Comparison of ENCODE assay signal across 1 cellular context in the genomic region with DNA sequence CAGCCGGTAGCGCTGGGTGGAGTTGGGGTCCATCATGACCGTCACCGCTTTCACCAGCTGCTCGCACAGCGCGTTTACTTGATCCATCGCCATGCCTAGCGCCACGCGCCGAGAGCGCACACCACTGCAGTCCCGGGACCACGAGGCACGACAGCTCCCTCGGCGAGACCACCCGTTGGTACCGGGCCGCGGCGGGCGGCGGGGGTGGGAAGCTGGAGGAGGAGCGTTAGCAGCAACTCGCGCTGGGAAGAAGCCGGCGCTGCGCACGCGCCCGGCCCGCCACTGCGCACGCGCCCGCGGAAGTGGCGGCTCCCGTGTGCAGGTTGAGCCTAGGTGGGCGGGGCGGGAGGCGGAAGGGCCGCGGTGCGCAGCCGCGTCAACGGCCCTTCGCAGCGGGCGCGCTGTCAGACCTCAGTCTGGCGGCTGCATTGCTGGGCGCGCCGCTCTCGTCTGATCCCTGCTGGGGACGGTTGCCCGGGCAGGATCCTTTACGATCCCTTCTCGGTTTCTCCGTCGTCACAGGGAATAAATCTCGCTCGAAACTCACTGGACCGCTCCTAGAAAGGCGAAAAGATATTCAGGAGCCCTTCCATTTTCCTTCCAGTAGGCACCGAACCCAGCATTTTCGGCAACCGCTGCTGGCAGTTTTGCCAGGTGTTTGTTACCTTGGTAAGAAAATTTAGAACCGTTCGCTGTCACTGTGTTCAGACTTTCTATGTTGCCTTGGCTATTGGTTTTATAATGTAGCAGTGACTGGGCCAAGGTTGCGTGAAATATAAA.
A peak's percentile ranks its signal among the peaks of the same experiment; 100 is the strongest.
TF ChIP-seq lines count a peak whose summit lies in the region.

Gene POLH (plus strand): TSS at position 414 of the 780 bp plus-strand sequence. CDS start 6,135 bp downstream, outside the sequence.
Gene XPO5 (minus strand): TSS at position 267 of the 780 bp plus-strand sequence. CDS start 174 bp downstream, at position 93.

TF ChIP-seq in K562, 482 proteins besides CTCF, POLR2A, EP300 and RAD21 (continued from another document and continues in another):
- TF ChIP-seq MITF (IDR thresholded peaks at IDR 0.05): peak; percentile 14; the same call in 1 of the 2 replicates
- no peak for TF ChIP-seq PTBP1 (IDR thresholded peaks at IDR 0.05; ENCODE audit: low read depth, low read length)
- TF ChIP-seq, protein P1, sequence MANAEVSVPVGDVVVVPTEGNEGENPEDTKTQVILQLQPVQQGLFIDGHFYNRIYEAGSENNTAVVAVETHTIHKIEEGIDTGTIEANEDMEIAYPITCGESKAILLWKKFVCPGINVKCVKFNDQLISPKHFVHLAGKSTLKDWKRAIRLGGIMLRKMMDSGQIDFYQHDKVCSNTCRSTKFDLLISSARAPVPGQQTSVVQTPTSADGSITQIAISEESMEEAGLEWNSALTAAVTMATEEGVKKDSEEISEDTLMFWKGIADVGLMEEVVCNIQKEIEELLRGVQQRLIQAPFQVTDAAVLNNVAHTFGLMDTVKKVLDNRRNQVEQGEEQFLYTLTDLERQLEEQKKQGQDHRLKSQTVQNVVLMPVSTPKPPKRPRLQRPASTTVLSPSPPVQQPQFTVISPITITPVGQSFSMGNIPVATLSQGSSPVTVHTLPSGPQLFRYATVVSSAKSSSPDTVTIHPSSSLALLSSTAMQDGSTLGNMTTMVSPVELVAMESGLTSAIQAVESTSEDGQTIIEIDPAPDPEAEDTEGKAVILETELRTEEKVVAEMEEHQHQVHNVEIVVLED (CRISPR knock-in tag; IDR thresholded peaks at IDR 0.05): peak; percentile 73
- TF ChIP-seq, protein P2, sequence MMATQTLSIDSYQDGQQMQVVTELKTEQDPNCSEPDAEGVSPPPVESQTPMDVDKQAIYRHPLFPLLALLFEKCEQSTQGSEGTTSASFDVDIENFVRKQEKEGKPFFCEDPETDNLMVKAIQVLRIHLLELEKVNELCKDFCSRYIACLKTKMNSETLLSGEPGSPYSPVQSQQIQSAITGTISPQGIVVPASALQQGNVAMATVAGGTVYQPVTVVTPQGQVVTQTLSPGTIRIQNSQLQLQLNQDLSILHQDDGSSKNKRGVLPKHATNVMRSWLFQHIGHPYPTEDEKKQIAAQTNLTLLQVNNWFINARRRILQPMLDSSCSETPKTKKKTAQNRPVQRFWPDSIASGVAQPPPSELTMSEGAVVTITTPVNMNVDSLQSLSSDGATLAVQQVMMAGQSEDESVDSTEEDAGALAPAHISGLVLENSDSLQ (IDR thresholded peaks at IDR 0.05): peak; percentile 64
- TF ChIP-seq ZKSCAN8 (CRISPR knock-in tag; IDR thresholded peaks at IDR 0.05): no peak
- no peak for TF ChIP-seq ZNF134 (CRISPR knock-in tag; conservative IDR thresholded peaks at IDR 0.05)
- 0 out of 2 replicates have a peak, but pooled peaks have one; percentile 21 for TF ChIP-seq ZBTB5 (IDR thresholded peaks at IDR 0.05)
- peak; percentile 50; the same call in 1 of the 2 replicates for TF ChIP-seq ZNF445 (CRISPR knock-in tag; IDR thresholded peaks at IDR 0.05; ENCODE audit: low read depth)
- peak; percentile 85 for TF ChIP-seq TAF7 (tag; IDR thresholded peaks at IDR 0.05)
- TF ChIP-seq, protein P3, sequence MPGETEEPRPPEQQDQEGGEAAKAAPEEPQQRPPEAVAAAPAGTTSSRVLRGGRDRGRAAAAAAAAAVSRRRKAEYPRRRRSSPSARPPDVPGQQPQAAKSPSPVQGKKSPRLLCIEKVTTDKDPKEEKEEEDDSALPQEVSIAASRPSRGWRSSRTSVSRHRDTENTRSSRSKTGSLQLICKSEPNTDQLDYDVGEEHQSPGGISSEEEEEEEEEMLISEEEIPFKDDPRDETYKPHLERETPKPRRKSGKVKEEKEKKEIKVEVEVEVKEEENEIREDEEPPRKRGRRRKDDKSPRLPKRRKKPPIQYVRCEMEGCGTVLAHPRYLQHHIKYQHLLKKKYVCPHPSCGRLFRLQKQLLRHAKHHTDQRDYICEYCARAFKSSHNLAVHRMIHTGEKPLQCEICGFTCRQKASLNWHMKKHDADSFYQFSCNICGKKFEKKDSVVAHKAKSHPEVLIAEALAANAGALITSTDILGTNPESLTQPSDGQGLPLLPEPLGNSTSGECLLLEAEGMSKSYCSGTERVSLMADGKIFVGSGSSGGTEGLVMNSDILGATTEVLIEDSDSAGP (CRISPR knock-in tag; IDR thresholded peaks at IDR 0.05): 0 out of 2 replicates have a peak, but pooled peaks have one; percentile 8
- TF ChIP-seq TOE1 (IDR thresholded peaks at IDR 0.05; ENCODE audit: borderline replicate concordance): no peak
- peak; percentile 90; the same call in 1 of the 2 replicates for TF ChIP-seq TOE1 (CRISPR knock-in tag; IDR thresholded peaks at IDR 0.05; ENCODE audit: borderline replicate concordance, low read depth)
- TF ChIP-seq ZBTB40 (IDR thresholded peaks at IDR 0.05): 0 out of 2 replicates have a peak, but pooled peaks have one; percentile 20
- no peak for TF ChIP-seq ZBTB40 (CRISPR knock-in tag; IDR thresholded peaks at IDR 0.05)
- peak; percentile 46; the same call in 1 of the 2 replicates for TF ChIP-seq LCOR (CRISPR knock-in tag; IDR thresholded peaks at IDR 0.05)
- TF ChIP-seq RCOR1 (IDR thresholded peaks at IDR 0.05; ENCODE audit: borderline replicate concordance in 1 of 2, low read depth in 2 of 2, low read length in 2 of 2): peak in 1 of 2 experiments; percentile 67; a peak in 1 of 4 replicates
- TF ChIP-seq TEAD1 (CRISPR knock-in tag; IDR thresholded peaks at IDR 0.05): peak in 1 of 2 experiments; percentile 90; a peak in 1 of 4 replicates
- TF ChIP-seq, protein P4, sequence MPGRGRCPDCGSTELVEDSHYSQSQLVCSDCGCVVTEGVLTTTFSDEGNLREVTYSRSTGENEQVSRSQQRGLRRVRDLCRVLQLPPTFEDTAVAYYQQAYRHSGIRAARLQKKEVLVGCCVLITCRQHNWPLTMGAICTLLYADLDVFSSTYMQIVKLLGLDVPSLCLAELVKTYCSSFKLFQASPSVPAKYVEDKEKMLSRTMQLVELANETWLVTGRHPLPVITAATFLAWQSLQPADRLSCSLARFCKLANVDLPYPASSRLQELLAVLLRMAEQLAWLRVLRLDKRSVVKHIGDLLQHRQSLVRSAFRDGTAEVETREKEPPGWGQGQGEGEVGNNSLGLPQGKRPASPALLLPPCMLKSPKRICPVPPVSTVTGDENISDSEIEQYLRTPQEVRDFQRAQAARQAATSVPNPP (IDR thresholded peaks at IDR 0.05; ENCODE audit: borderline replicate concordance, insufficient read depth, insufficient read length): no peak
- TF ChIP-seq ZNF444 (CRISPR knock-in tag; IDR thresholded peaks at IDR 0.05): no peak
- TF ChIP-seq RBM34 (IDR thresholded peaks at IDR 0.05; ENCODE audit: borderline replicate concordance, insufficient read depth, low read length): no peak
- TF ChIP-seq, protein P5, sequence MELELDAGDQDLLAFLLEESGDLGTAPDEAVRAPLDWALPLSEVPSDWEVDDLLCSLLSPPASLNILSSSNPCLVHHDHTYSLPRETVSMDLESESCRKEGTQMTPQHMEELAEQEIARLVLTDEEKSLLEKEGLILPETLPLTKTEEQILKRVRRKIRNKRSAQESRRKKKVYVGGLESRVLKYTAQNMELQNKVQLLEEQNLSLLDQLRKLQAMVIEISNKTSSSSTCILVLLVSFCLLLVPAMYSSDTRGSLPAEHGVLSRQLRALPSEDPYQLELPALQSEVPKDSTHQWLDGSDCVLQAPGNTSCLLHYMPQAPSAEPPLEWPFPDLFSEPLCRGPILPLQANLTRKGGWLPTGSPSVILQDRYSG (tag; conservative IDR thresholded peaks at IDR 0.05; ENCODE audit: low read depth): no peak
- peak; percentile 49; the same call in 1 of the 2 replicates for TF ChIP-seq E2F3 (CRISPR knock-in tag; IDR thresholded peaks at IDR 0.05)
- 0 out of 2 replicates have a peak, but pooled peaks have one; percentile 14 for TF ChIP-seq ERF (CRISPR knock-in tag; IDR thresholded peaks at IDR 0.05)
- peak; percentile 99 for TF ChIP-seq MEIS2 (IDR thresholded peaks at IDR 0.05; ENCODE audit: partially characterized antibody)
- TF ChIP-seq MNT (conservative IDR thresholded peaks at IDR 0.05): peak; percentile 94 to 98
- peak; percentile 96 for TF ChIP-seq POLR2H (tag; IDR thresholded peaks at IDR 0.05; ENCODE audit: low read depth)
- peak; percentile 82 for TF ChIP-seq U2AF1 (optimal IDR thresholded peaks at IDR 0.05; ENCODE audit: low read depth, low read length)
